9 cellular contexts compared by ENCODE assay signal in the genomic region with DNA sequence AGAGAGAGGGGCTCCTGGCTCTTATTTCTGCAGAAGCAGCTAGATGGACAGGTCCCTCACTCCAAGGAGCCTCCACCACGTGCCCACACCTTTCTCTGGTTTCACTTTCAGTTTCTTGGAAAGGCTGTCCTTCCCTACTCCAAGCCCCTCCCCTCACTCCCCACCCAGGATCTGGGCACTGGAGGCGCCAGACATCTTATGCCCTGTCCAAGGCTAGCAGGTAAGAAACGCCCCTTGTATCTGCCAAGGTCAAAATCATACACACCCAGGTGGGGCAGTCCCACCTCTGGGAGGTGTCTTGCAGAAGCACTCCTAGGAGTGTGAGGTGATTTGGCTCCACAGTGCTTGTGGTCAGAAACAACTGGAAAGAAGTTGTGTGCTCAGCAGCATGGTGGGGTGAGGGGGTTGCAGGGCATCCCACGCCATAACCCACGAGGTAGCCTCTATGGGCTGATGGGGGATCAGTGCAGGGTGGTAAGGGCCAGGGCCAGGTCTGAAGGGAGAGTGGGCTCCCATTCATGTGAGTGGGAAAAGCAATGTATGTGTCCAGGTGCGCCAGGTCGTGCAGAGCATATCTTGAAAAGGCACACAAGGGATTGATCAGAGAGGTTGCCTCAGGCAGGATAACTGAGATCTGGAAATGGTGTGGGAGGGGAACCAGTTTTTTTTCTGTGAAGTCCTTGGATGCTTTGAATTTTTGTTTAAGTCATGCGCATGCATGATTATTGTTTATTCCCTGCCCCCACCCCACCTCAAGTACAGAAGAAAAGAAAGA. TPM values are rescaled to one million over a fixed set of nuclear protein-coding genes. Genes with fewer than 3 reads are reported as not detected.
DNase-seq lines count a peak whose midpoint lies in the region; ATAC-seq, FAIRE-seq and TF ChIP-seq lines count a peak whose summit lies in the region.
"Had no signal": no experiment of that assay in that cellular context is flagged by ENCODE, and none has a peak within 500 bp of the region (broad histone marks: within the 10 kb centered on the region; RNA-seq: fewer than 3 reads in every experiment).

No MANE protein-coding gene starts in this region.

- H3K27ac Mint-ChIP-seq in CD14-positive monocyte = peak overlapping the region in 4 of 7 donors; percentile 46 to 79 (median 63)
- H3K27ac Mint-ChIP-seq in activated naive CD8-positive, alpha-beta T cell treated with anti-CD3 and anti-CD28 coated beads for 36 hours = peak overlapping the region; percentile 58

- peaks cover 23 to 44% (median 27%) of the 10 kb centered on the region in 3 donors for H3K27me3 Mint-ChIP-seq in CD14-positive monocyte (ENCODE audit: low read depth in 3 of 3)
- no peaks in the 10 kb centered on the region for H3K27me3 Mint-ChIP-seq in activated naive CD8-positive, alpha-beta T cell treated with anti-CD3 and anti-CD28 coated beads for 36 hours

- H3K36me3 ChIP-seq in right lobe of liver = no peaks in the 10 kb centered on the region
- H3K36me3 ChIP-seq in H7 (replicated peaks; ENCODE audit: control insufficient read depth, insufficient read depth, low read length) = no peaks in the 10 kb centered on the region

- WGBS in right lobe of liver (ENCODE audit: insufficient coverage, low coverage, low lambda C conversion rate, missing lambda C conversion rate) = 78% methylated on average over 8 of the region's 8 CpGs

- peaks cover 0 to 7% of the 10 kb centered on the region in 2 donors for H3K36me3 Mint-ChIP-seq in CD14-positive monocyte
- H3K36me3 Mint-ChIP-seq in activated naive CD8-positive, alpha-beta T cell treated with anti-CD3 and anti-CD28 coated beads for 36 hours = no peaks in the 10 kb centered on the region

- no peaks in the 10 kb centered on the region for H3K9me3 ChIP-seq in right lobe of liver

- H3K4me3 Mint-ChIP-seq in CD14-positive monocyte = peak overlapping the region in 1 of 2 donors; percentile 80
- H3K4me3 Mint-ChIP-seq in activated naive CD8-positive, alpha-beta T cell treated with anti-CD3 and anti-CD28 coated beads for 36 hours = no peak overlapping the region

- FAIRE-seq in HTR-8/SVneo (lab: Jason Lieb, UNC) = peak; percentile 20

- no peak for DNase-seq in CD14-positive monocyte (ENCODE audit: low spot score)
- peak; percentile 57 for DNase-seq in HTR-8/SVneo (ENCODE audit: insufficient read length, low spot score)
- DNase-seq in activated naive CD8-positive, alpha-beta T cell treated with anti-CD3 and anti-CD28 coated beads for 36 hours = peak; percentile 42
- no peak for DNase-seq in right lobe of liver
- no peak for DNase-seq in NCI-H1436 (lab: John Stamatoyannopoulos, UW)
- no peak for DNase-seq in H7
- no peak for DNase-seq in effector CD8-positive, alpha-beta T cell (lab: John Stamatoyannopoulos, UW)
- DNase-seq in GM20000 (ENCODE audit: low spot score) = no peak

- TF ChIP-seq CTCF in CD14-positive monocyte (IDR thresholded peaks at IDR 0.05) = no peak
- no peak for TF ChIP-seq CTCF in right lobe of liver (IDR thresholded peaks at IDR 0.05)
- no peak for TF ChIP-seq CTCF in GM20000 (IDR thresholded peaks at IDR 0.05; ENCODE audit: extremely low read depth, missing control alignments)

- TF ChIP-seq POLR2A in right lobe of liver (IDR thresholded peaks at IDR 0.05) = no peak

- H3K4me1 Mint-ChIP-seq in CD14-positive monocyte = peaks cover 53% of the 10 kb centered on the region
- H3K4me1 Mint-ChIP-seq in activated naive CD8-positive, alpha-beta T cell treated with anti-CD3 and anti-CD28 coated beads for 36 hours = peaks cover 41% of the 10 kb centered on the region

- H3K27ac ChIP-seq in right lobe of liver = no peak overlapping the region

- peaks cover 0 to 5% (median 0%) of the 10 kb centered on the region in 4 donors for H3K4me1 ChIP-seq in right lobe of liver

- intact Hi-C loops in CD14-positive monocyte (cut with micrococcal nuclease) (loop anchor here (5.0 kb wide), 3 partner anchors 34 to 49 kb away; a partner anchor contains a TSS), right lobe of liver (cut with DNase I) (no loop called here)

- no peak overlapping the region for H3K4me3 ChIP-seq in right lobe of liver
- no peak overlapping the region for H3K4me3 ChIP-seq in H7 (ENCODE audit: insufficient read depth, low read depth, low read length)

- ATAC-seq in right lobe of liver = peak; percentile 45 to 60 (median 53)

- H3K27me3 ChIP-seq in right lobe of liver (no peaks in the 10 kb centered on the region), H7 (ENCODE audit: control insufficient read depth, insufficient read depth, low read length) (no peaks in the 10 kb centered on the region)

- peaks cover 0 to 2% (median 0%) of the 10 kb centered on the region in 7 donors for H3K9me3 Mint-ChIP-seq in CD14-positive monocyte
- peaks cover 2% of the 10 kb centered on the region for H3K9me3 Mint-ChIP-seq in activated naive CD8-positive, alpha-beta T cell treated with anti-CD3 and anti-CD28 coated beads for 36 hours

RNA-seq across cellular contexts. Expression of a gene that starts 31.8 kb away (rescaled TPM):
- not detected for polyA plus RNA-seq in CD14-positive monocyte
- not detected for total RNA-seq in activated naive CD8-positive, alpha-beta T cell treated with anti-CD3 and anti-CD28 coated beads for 36 hours
- not detected for total RNA-seq in right lobe of liver
- not detected in 2 replicates for total RNA-seq in H7 (2014; rRNA removed; shearing (Covaris generic))
- total RNA-seq: glomerular endothelial cell had no signal

RNA-seq across cellular contexts. Expression of a gene that starts 32.4 kb away (rescaled TPM):
- under 1 TPM; 0.23 to 0.24 TPM for polyA plus RNA-seq in CD14-positive monocyte
- 10 to 100 TPM; 50.1 to 56.1 TPM for total RNA-seq in activated naive CD8-positive, alpha-beta T cell treated with anti-CD3 and anti-CD28 coated beads for 36 hours
- total RNA-seq in right lobe of liver = 1 to 10 TPM in 3 of 6 experiments, under 1 TPM in 3; 0.37 to 2.9 (median 1.0) TPM
- total RNA-seq in H7 (2014; rRNA removed; shearing (Covaris generic)) = 58.8 and 59.2 TPM in 2 replicates

RNA-seq across cellular contexts. Expression of a gene that starts 36.6 kb away (rescaled TPM):
- polyA plus RNA-seq in CD14-positive monocyte = not detected
- total RNA-seq in activated naive CD8-positive, alpha-beta T cell treated with anti-CD3 and anti-CD28 coated beads for 36 hours = not detected
- not detected for total RNA-seq in right lobe of liver
- not detected in 2 replicates for total RNA-seq in H7 (2014; rRNA removed; shearing (Covaris generic))
- total RNA-seq: glomerular endothelial cell had no signal

RNA-seq across cellular contexts. Expression of a gene that starts 39.5 kb away (rescaled TPM):
- polyA plus RNA-seq in CD14-positive monocyte = not detected
- not detected for total RNA-seq in activated naive CD8-positive, alpha-beta T cell treated with anti-CD3 and anti-CD28 coated beads for 36 hours
- not detected for total RNA-seq in right lobe of liver
- not detected in 2 replicates for total RNA-seq in H7 (2014; rRNA removed; shearing (Covaris generic))
- total RNA-seq: glomerular endothelial cell had no signal

RNA-seq across cellular contexts. Expression of a gene that starts 43.8 kb away (rescaled TPM):
- polyA plus RNA-seq in CD14-positive monocyte = not detected
- not detected for total RNA-seq in activated naive CD8-positive, alpha-beta T cell treated with anti-CD3 and anti-CD28 coated beads for 36 hours
- not detected for total RNA-seq in right lobe of liver
- total RNA-seq in H7 (2014; rRNA removed; shearing (Covaris generic)) = not detected in 2 replicates
- total RNA-seq: glomerular endothelial cell had no signal

Comparison
In these comparisons a context has a peak if more than half of its experiments do, and no peak if none do; other contexts are left out.
1. DNase-seq: peak in HTR-8/SVneo (single experiment) and activated naive CD8-positive, alpha-beta T cell treated with anti-CD3 and anti-CD28 coated beads for 36 hours (single experiment); none in CD14-positive monocyte (single experiment), right lobe of liver (0 of 3), NCI-H1436 (single experiment), H7 (single experiment), effector CD8-positive, alpha-beta T cell (single experiment) and GM20000 (single experiment).
2. RNA of a gene that starts 32.4 kb away (total RNA-seq): 58.8 to 59.2 TPM in H7 and 50.1 to 56.1 TPM in activated naive CD8-positive, alpha-beta T cell treated with anti-CD3 and anti-CD28 coated beads for 36 hours; 0.37 to 2.9 TPM in right lobe of liver; every median in the first group is over 10 times any median in the second.
3. intact Hi-C loops: an anchor here in CD14-positive monocyte (5.0 kb wide); none called in right lobe of liver.